In genomic region chr1:185170291-185170848, GRCh38 we compare ENCODE assay signal across 8 cellular contexts. TPM values are rescaled to one million over a fixed set of nuclear protein-coding genes. Genes with fewer than 3 reads are reported as not detected.
DNase-seq lines count a peak whose midpoint lies in the region; ATAC-seq and TF ChIP-seq lines count a peak whose summit lies in the region.

No MANE protein-coding gene starts in this region.

- peaks cover 35% of the 10 kb centered on the region for H3K36me3 Mint-ChIP-seq in stimulated activated memory B cell treated with anti-CD40 and anti-IgM and Interleukin-4, amounts not matched to agents 10 μg/mL and 1 μg/mL and 100 μg/mL, for 72 hours

- WGBS in mammary epithelial cell (ENCODE audit: low coverage, missing lambda C conversion rate) = 30% methylated on average over 5 of the region's 5 CpGs

- no peak overlapping the region for H2AFZ ChIP-seq in mammary epithelial cell (ENCODE audit: low read depth, low read length)

- no peak overlapping the region for H3K27ac ChIP-seq in mammary epithelial cell (ENCODE audit: insufficient read depth, low read depth, low read length)

- no peaks in the 10 kb centered on the region for H3K9me3 ChIP-seq in BE2C
- H3K9me3 ChIP-seq in mammary epithelial cell (replicated peaks; ENCODE audit: insufficient read depth, low read length) = no peaks in the 10 kb centered on the region

- peak overlapping the region; percentile 48 for H3K4me3 Mint-ChIP-seq in stimulated activated memory B cell treated with anti-CD40 and anti-IgM and Interleukin-4, amounts not matched to agents 10 μg/mL and 1 μg/mL and 100 μg/mL, for 72 hours

- peak overlapping the region; percentile 14 for H3K4me3 ChIP-seq in BE2C (ENCODE audit: low read depth, low read length)
- no peak overlapping the region for H3K4me3 ChIP-seq in mammary epithelial cell (replicated peaks in 1 of 3; ENCODE audit: insufficient read depth in 1 of 3, low read depth in 2 of 3, low read length in 3 of 3)

- peak; percentile 93 for TF ChIP-seq CTCF in BE2C (IDR thresholded peaks at IDR 0.05; ENCODE audit: low read depth, low read length)
- TF ChIP-seq CTCF in mammary epithelial cell (conservative IDR thresholded peaks at IDR 0.05 in 1 of 2, IDR thresholded peaks at IDR 0.05 in 1 of 2; ENCODE audit: extremely low read depth in 1 of 2, insufficient read depth in 1 of 2, low read depth in 1 of 2, low read length in 2 of 2) = peak; percentile 55 to 78

- H3K4me2 ChIP-seq in mammary epithelial cell (ENCODE audit: insufficient read depth, low read depth, low read length) = no peak overlapping the region

- no peaks in the 10 kb centered on the region for H3K27me3 ChIP-seq in BE2C
- H3K27me3 ChIP-seq in mammary epithelial cell (ENCODE audit: insufficient read depth, low read length) = no peaks in the 10 kb centered on the region

- dilution Hi-C loops in mammary epithelial cell (cut with HindIII; ENCODE audit: low sequenced_read_pairs) = no loop called here

- no peaks in the 10 kb centered on the region for H3K27me3 Mint-ChIP-seq in stimulated activated memory B cell treated with anti-CD40 and anti-IgM and Interleukin-4, amounts not matched to agents 10 μg/mL and 1 μg/mL and 100 μg/mL, for 72 hours

- peak; percentile 65 for DNase-seq in BE2C
- peak; percentile 70 for DNase-seq in NCI-H128 (lab: John Stamatoyannopoulos, UW; ENCODE audit: unreplicated experiment)
- peak; percentile 81 for DNase-seq in SKM-1 (lab: John Stamatoyannopoulos, UW; ENCODE audit: unreplicated experiment)
- DNase-seq in mammary epithelial cell = peak; percentile 42
- DNase-seq in islet precursor cell = peak; percentile 78

- ATAC-seq in GM18858 (IDR thresholded peaks at IDR 0.05; ENCODE audit: unreplicated experiment) (peak; percentile 81), HG02938 (IDR thresholded peaks at IDR 0.05; ENCODE audit: unreplicated experiment) (peak; percentile 84)
- peak; percentile 72 for ATAC-seq in stimulated activated memory B cell treated with anti-CD40 and anti-IgM and Interleukin-4, amounts not matched to agents 10 μg/mL and 1 μg/mL and 100 μg/mL, for 72 hours

- no TSS peak for BruUV-seq in mammary epithelial cell (replicated peaks; lab: Mats Ljungman, UMichigan)

- in situ Hi-C loops in mammary epithelial cell (cut with MboI; ENCODE audit: low sequenced_read_pairs in 2 of 2) = loop anchor here (25.0 kb wide), 1 partner anchor 358 kb away; no protein-coding TSS in a partner anchor

- H3K79me2 ChIP-seq in mammary epithelial cell (ENCODE audit: insufficient read depth, low read length) = no peaks in the 10 kb centered on the region

- no peaks in the 10 kb centered on the region for H3K4me1 ChIP-seq in BE2C
- no peaks in the 10 kb centered on the region for H3K4me1 ChIP-seq in mammary epithelial cell (ENCODE audit: insufficient read depth, low read length)

- no peaks in the 10 kb centered on the region for H3K9me3 Mint-ChIP-seq in stimulated activated memory B cell treated with anti-CD40 and anti-IgM and Interleukin-4, amounts not matched to agents 10 μg/mL and 1 μg/mL and 100 μg/mL, for 72 hours

- no peak overlapping the region for H3K27ac Mint-ChIP-seq in stimulated activated memory B cell treated with anti-CD40 and anti-IgM and Interleukin-4, amounts not matched to agents 10 μg/mL and 1 μg/mL and 100 μg/mL, for 72 hours

- H3K36me3 ChIP-seq in BE2C (no peaks in the 10 kb centered on the region), mammary epithelial cell (ENCODE audit: insufficient read depth, low read length) (peaks cover 1% of the 10 kb centered on the region)

- CTCF ChIA-PET in mammary epithelial cell (lab: Charles Lee; ENCODE audit: low non-redundant PET) = interaction anchor here (0.6 to 0.7 kb wide), 2 partner anchors 36 to 291 kb away, joined by 4 read pairs; no protein-coding TSS in a partner anchor

- no peak overlapping the region for H3K9ac ChIP-seq in mammary epithelial cell (ENCODE audit: insufficient read depth, low read length)

- peaks cover 12% of the 10 kb centered on the region for H3K4me1 Mint-ChIP-seq in stimulated activated memory B cell treated with anti-CD40 and anti-IgM and Interleukin-4, amounts not matched to agents 10 μg/mL and 1 μg/mL and 100 μg/mL, for 72 hours

- intact Hi-C loops in mammary epithelial cell (cut with micrococcal nuclease) = loop anchor here (1.0 to 5.0 kb wide), 3 partner anchors 184 to 512 kb away; no protein-coding TSS in a partner anchor

- no peaks in the 10 kb centered on the region for H4K20me1 ChIP-seq in mammary epithelial cell (ENCODE audit: insufficient read depth, low read length)

RNA-seq across cellular contexts. Expression of gene SWT1, which starts 13.4 kb away (rescaled TPM):
- 1.3 TPM for polyA plus RNA-seq in BE2C (2012; ENCODE audit: insufficient read depth, insufficient read length, low read depth)
- total RNA-seq in mammary epithelial cell = 1 to 10 TPM; 2.4 to 4.8 TPM
- polyA plus RNA-seq in mammary epithelial cell = 0.54 TPM
- not detected for polyA minus RNA-seq in mammary epithelial cell

RNA-seq across cellular contexts. Expression of gene TRMT1L, which starts 13.6 kb away (rescaled TPM):
- 9.2 TPM for polyA plus RNA-seq in BE2C (2012; ENCODE audit: insufficient read depth, insufficient read length, low read depth)
- total RNA-seq in mammary epithelial cell = 10 to 100 TPM; 17.0 to 23.0 TPM
- 17.1 TPM for polyA plus RNA-seq in mammary epithelial cell
- polyA minus RNA-seq in mammary epithelial cell = 141 TPM
